In genomic region chr2:42905341-42906114, GRCh38 we compare ENCODE assay signal across 8 cellular contexts.
DNase-seq lines count a peak whose midpoint lies in the region; ATAC-seq and TF ChIP-seq lines count a peak whose summit lies in the region.

No MANE protein-coding gene starts in this region.

- peak; percentile 15 to 40 for TF ChIP-seq RAD21 in liver (IDR thresholded peaks at IDR 0.05)

- peak; percentile 36 to 38 for DNase-seq in Kasumi-1 (lab: John Stamatoyannopoulos, UW)
- DNase-seq in tibial artery = no peak
- DNase-seq in activated naive CD4-positive, alpha-beta T cell treated with anti-CD3 and anti-CD28 coated beads, Interleukin-2, amount 50 U/mL, for 72 hours (ENCODE audit: low spot score in 2 of 2) = no peak
- DNase-seq in endothelial cell (ENCODE audit: low spot score) = no peak
- no peak for DNase-seq in NCI-H187 treated with DMSO at 0.1 percent for 48 hours (lab: John Stamatoyannopoulos, UW)

- H3K27me3 ChIP-seq in liver (ENCODE audit: control insufficient read depth in 4 of 4, insufficient read depth in 4 of 4, low read length in 3 of 4) = no peaks in the 10 kb centered on the region
- H3K27me3 ChIP-seq in tibial artery = no peaks in the 10 kb centered on the region

- H3K4me3 ChIP-seq in liver (ENCODE audit: low read depth in 1 of 3, low read length in 3 of 3) = no peak overlapping the region
- no peak overlapping the region for H3K4me3 ChIP-seq in tibial artery

- H3K27me3 Mint-ChIP-seq in endothelial cell (ENCODE audit: unreplicated experiment) = peaks cover 5% of the 10 kb centered on the region

- H3K27ac Mint-ChIP-seq in activated naive CD4-positive, alpha-beta T cell treated with anti-CD3 and anti-CD28 coated beads, Interleukin-2, amount 50 U/mL, for 72 hours = no peak overlapping the region
- no peak overlapping the region for H3K27ac Mint-ChIP-seq in endothelial cell (ENCODE audit: unreplicated experiment)

- peak overlapping the region; percentile 84 for H3K27ac ChIP-seq in cingulate gyrus (ENCODE audit: low read depth, low read length)
- H3K27ac ChIP-seq in liver (ENCODE audit: low read depth in 1 of 2, low read length in 2 of 2) = peak overlapping the region in 1 of 2 donors; percentile 37
- H3K27ac ChIP-seq in tibial artery = peak overlapping the region; percentile 84 to 87

- 71% methylated on average over 25 of the region's 25 CpGs for WGBS in liver

- no peak overlapping the region for H3K9ac ChIP-seq in liver (ENCODE audit: low read depth in 1 of 2, low read length in 2 of 2)

- H3K9me3 Mint-ChIP-seq in activated naive CD4-positive, alpha-beta T cell treated with anti-CD3 and anti-CD28 coated beads, Interleukin-2, amount 50 U/mL, for 72 hours = no peaks in the 10 kb centered on the region
- no peaks in the 10 kb centered on the region for H3K9me3 Mint-ChIP-seq in endothelial cell (ENCODE audit: unreplicated experiment)

- H3K9me3 ChIP-seq in liver (ENCODE audit: control insufficient read depth in 4 of 4, low read length in 3 of 4) (no peaks in the 10 kb centered on the region), tibial artery (no peaks in the 10 kb centered on the region)

- intact Hi-C loops in tibial artery (cut with DNase I; ENCODE audit: low total_unique reads) = no loop called here

- TF ChIP-seq CTCF in liver (IDR thresholded peaks at IDR 0.05; ENCODE audit: low read depth, low read length, missing input control) (no peak), tibial artery (IDR thresholded peaks at IDR 0.05) (no peak), endothelial cell (IDR thresholded peaks at IDR 0.05; ENCODE audit: unreplicated experiment) (no peak)

- H3K4me1 Mint-ChIP-seq in endothelial cell (ENCODE audit: unreplicated experiment) = peaks cover 24% of the 10 kb centered on the region

- peaks cover 0 to 4% (median 0%) of the 10 kb centered on the region in 4 donors for H3K4me1 ChIP-seq in liver (ENCODE audit: control insufficient read depth in 4 of 4, insufficient read depth in 4 of 4, low read length in 3 of 4)
- peaks cover 4 to 83% (median 69%) of the 10 kb centered on the region in 4 donors for H3K4me1 ChIP-seq in tibial artery

- no peaks in the 10 kb centered on the region for H3K36me3 ChIP-seq in liver (ENCODE audit: control insufficient read depth in 4 of 4, insufficient read depth in 3 of 4, low read depth in 1 of 4, low read length in 3 of 4)
- no peaks in the 10 kb centered on the region for H3K36me3 ChIP-seq in tibial artery

- H3K36me3 Mint-ChIP-seq in activated naive CD4-positive, alpha-beta T cell treated with anti-CD3 and anti-CD28 coated beads, Interleukin-2, amount 50 U/mL, for 72 hours = no peaks in the 10 kb centered on the region
- no peaks in the 10 kb centered on the region for H3K36me3 Mint-ChIP-seq in endothelial cell (ENCODE audit: low read depth, unreplicated experiment)

- no peak overlapping the region for H3K4me3 Mint-ChIP-seq in endothelial cell (ENCODE audit: unreplicated experiment)

- no peak for ATAC-seq in activated naive CD4-positive, alpha-beta T cell treated with anti-CD3 and anti-CD28 coated beads, Interleukin-2, amount 50 U/mL, for 72 hours
- ATAC-seq in HG03521 (IDR thresholded peaks at IDR 0.05; ENCODE audit: unreplicated experiment) = no peak

TF ChIP-seq in liver, 16 proteins besides CTCF, POLR2A, EP300 and RAD21:
- TF ChIP-seq TAF1 (conservative IDR thresholded peaks at IDR 0.05) (no peak), HNF4A (conservative IDR thresholded peaks at IDR 0.05) (no peak), REST (IDR thresholded peaks at IDR 0.05) (no peak), NR2F2 (IDR thresholded peaks at IDR 0.05) (no peak), YY1 (IDR thresholded peaks at IDR 0.05) (no peak), FOXA2 (IDR thresholded peaks at IDR 0.05) (no peak), ATF3 (IDR thresholded peaks at IDR 0.05) (no peak), RXRA (IDR thresholded peaks at IDR 0.05) (no peak)
TF ChIP-seq in liver: peak in this region for 0.

Comparison
In these comparisons a context has a peak if more than half of its experiments do, and no peak if none do; other contexts are left out.
1. DNase-seq: peak in Kasumi-1 (2 of 2); none in tibial artery (0 of 2), activated naive CD4-positive, alpha-beta T cell treated with anti-CD3 and anti-CD28 coated beads, Interleukin-2, amount 50 U/mL, for 72 hours (0 of 2), endothelial cell (single experiment) and NCI-H187 treated with DMSO at 0.1 percent for 48 hours (single experiment).